8 cellular contexts compared by ENCODE assay signal in the genomic region with DNA sequence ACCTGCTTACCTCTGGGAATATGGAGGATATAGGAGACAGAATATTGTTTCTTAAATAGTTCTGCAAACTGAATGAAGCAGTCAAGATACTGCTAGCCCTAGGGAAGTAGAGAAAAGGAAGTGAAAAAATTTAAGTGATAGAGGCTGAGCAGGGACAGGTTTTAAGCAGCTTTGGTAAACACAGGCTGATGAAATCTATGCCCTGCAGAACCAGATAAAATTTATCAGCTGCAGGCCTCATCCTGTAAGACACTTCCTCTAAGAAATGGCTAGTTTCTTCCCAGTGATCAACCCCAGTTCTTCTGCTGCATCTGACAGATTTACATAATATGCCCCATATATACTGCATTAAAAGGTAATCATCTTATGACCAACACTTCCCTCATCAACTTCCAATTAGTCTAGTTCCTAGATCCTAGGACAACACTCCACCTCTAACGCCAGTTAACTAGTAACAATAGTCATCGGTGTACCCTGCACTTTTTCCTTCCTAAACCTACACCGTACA. TPM values are rescaled to one million over a fixed set of nuclear protein-coding genes. Genes with fewer than 3 reads are reported as not detected.
DNase-seq lines count a peak whose midpoint lies in the region; ATAC-seq and TF ChIP-seq lines count a peak whose summit lies in the region.

No MANE protein-coding gene starts in this region.

- no peaks in the 10 kb centered on the region for H4K20me1 ChIP-seq in DND-41 (ENCODE audit: insufficient read depth, low read length)

- H3K9me3 ChIP-seq in DND-41 (ENCODE audit: insufficient read depth, low read length, severe bottlenecking) (peaks cover 6% of the 10 kb centered on the region), ectodermal cell (ENCODE audit: control insufficient read depth, low read length) (no peaks in the 10 kb centered on the region), ovary (no peaks in the 10 kb centered on the region)

- TF ChIP-seq POLR2A in ovary (IDR thresholded peaks at IDR 0.05) (no peak), lower leg skin (IDR thresholded peaks at IDR 0.05) (no peak)

- H3K27ac ChIP-seq in DND-41 (ENCODE audit: low read length): peak overlapping the region; percentile 61
- H3K27ac ChIP-seq in ectodermal cell (ENCODE audit: insufficient read depth, low read depth, low read length, poor library complexity, severe bottlenecking): peak overlapping the region; percentile 96
- H3K27ac ChIP-seq in ovary: peak overlapping the region; percentile 68 to 70

- no peak for TF ChIP-seq EP300 in ovary (IDR thresholded peaks at IDR 0.05)

- peaks cover 43% of the 10 kb centered on the region for H3K79me2 ChIP-seq in DND-41 (ENCODE audit: insufficient read depth, low read length)

- peak overlapping the region; percentile 51 for H3K9ac ChIP-seq in DND-41 (ENCODE audit: low read depth, low read length)

- ATAC-seq in DND-41 (ENCODE audit: insufficient read depth, low read depth) (no peak), sciatic nerve (no peak)

- peaks cover 35% of the 10 kb centered on the region for H3K36me3 ChIP-seq in DND-41 (ENCODE audit: insufficient read depth, low read length)
- H3K36me3 ChIP-seq in ectodermal cell (ENCODE audit: control insufficient read depth, insufficient read depth, low read length): peaks cover 13% of the 10 kb centered on the region
- no peaks in the 10 kb centered on the region for H3K36me3 ChIP-seq in ovary

- DNase-seq in DND-41 (no peak), OCI-M1 (lab: John Stamatoyannopoulos, UW) (peak; percentile 93), ovary (no peak), anterior cingulate cortex (lab: John Stamatoyannopoulos, UW) (no peak), lower leg skin (ENCODE audit: low spot score in 2 of 2) (no peak), sciatic nerve (ENCODE audit: low spot score) (no peak), NCI-H187 (lab: John Stamatoyannopoulos, UW) (no peak)

- 89 to 92% methylated on average over 3 of the region's 3 CpGs for WGBS in ectodermal cell, 2 experiments
- WGBS in ovary, 3 donors: 54 to 62% (median 59%) methylated on average over 3 of the region's 3 CpGs
- 52 to 54% methylated on average over 3 of the region's 3 CpGs for WGBS in lower leg skin, 2 donors

- peak overlapping the region; percentile 67; the same call in 1 of the 2 replicates for H2AFZ ChIP-seq in DND-41 (ENCODE audit: low read depth, low read length)

- TF ChIP-seq CTCF in DND-41 (IDR thresholded peaks at IDR 0.05; ENCODE audit: borderline replicate concordance, extremely low read depth, low read length, poor library complexity, severe bottlenecking) (no peak), ovary (IDR thresholded peaks at IDR 0.05) (no peak), lower leg skin (IDR thresholded peaks at IDR 0.05) (no peak)

- peak overlapping the region; percentile 90 for H3K4me2 ChIP-seq in DND-41 (ENCODE audit: insufficient read depth, low read length)

- H3K27me3 ChIP-seq in DND-41 (ENCODE audit: insufficient read depth, low read length, poor library complexity) (no peaks in the 10 kb centered on the region), ectodermal cell (ENCODE audit: control insufficient read depth, insufficient read depth, low read length, poor library complexity, severe bottlenecking) (no peaks in the 10 kb centered on the region), ovary (no peaks in the 10 kb centered on the region)

- H3K4me3 ChIP-seq in DND-41 (ENCODE audit: low read depth in 1 of 2, low read length in 2 of 2) (peak overlapping the region in 1 of 2 experiments; percentile 48; a peak in 2 of 4 replicates), ectodermal cell (ENCODE audit: insufficient read depth, low read depth, low read length) (peak overlapping the region; percentile 34), ovary (no peak overlapping the region), lower leg skin (ENCODE audit: low read depth, poor library complexity, severe bottlenecking) (no peak overlapping the region)

- peaks cover 57% of the 10 kb centered on the region for H3K4me1 ChIP-seq in DND-41 (ENCODE audit: insufficient read depth, low read length)
- peaks cover 20% of the 10 kb centered on the region for H3K4me1 ChIP-seq in ectodermal cell (ENCODE audit: control insufficient read depth, insufficient read depth, low read length)
- H3K4me1 ChIP-seq in ovary (ENCODE audit: insufficient read depth): peaks cover 9% of the 10 kb centered on the region

- intact Hi-C loops in ovary (cut with DNase I) (loop anchor here in 3 of 4 donors (2.0 to 10.0 kb wide), 3 partner anchors 32 to 338 kb away; partner anchors contain the start of genes NABP2 (in 2 of the 3), RNF41 (in 2 of the 3), SPRYD4 (in 2 of the 3) and MYL6 (in 1 of the 3)), lower leg skin (cut with DNase I; ENCODE audit: low total_unique reads) (loop anchor here (5.0 kb wide), 1 partner anchor 61 kb away; the partner anchor contains the start of gene SMARCC2), sciatic nerve (cut with DNase I) (no loop called here)

RNA-seq across cellular contexts. Expression of gene ESYT1, which starts 1.3 kb away (rescaled TPM):
- polyA plus RNA-seq in ectodermal cell (2013, experiment 1 of 4): 117 TPM
- 139 TPM for polyA plus RNA-seq in ectodermal cell (2013, experiment 2 of 4)
- 80.5 TPM for polyA plus RNA-seq in ectodermal cell (2013, experiment 3 of 4)
- polyA plus RNA-seq in ectodermal cell (2013, experiment 4 of 4): 88.8 TPM
- total RNA-seq in ovary (100 to 1,000 TPM in 3 of 7 donors, 10 to 100 TPM in 4; 80.3 to 139 (median 97.3) TPM), lower leg skin (10 to 100 TPM; 51.2 to 84.1 (median 64.9) TPM), sciatic nerve (85.9 TPM)
- 100 to 1,000 TPM in 1 of 2 donors, 10 to 100 TPM in 1; 62.3 to 102 TPM for polyA plus RNA-seq in ovary

RNA-seq across cellular contexts. Expression of gene ZC3H10, which starts 8.7 kb away (rescaled TPM):
- polyA plus RNA-seq in ectodermal cell (2013, experiment 1 of 4): 8.6 TPM
- polyA plus RNA-seq in ectodermal cell (2013, experiment 2 of 4): 7.2 TPM
- polyA plus RNA-seq in ectodermal cell (2013, experiment 3 of 4): 5.1 TPM
- polyA plus RNA-seq in ectodermal cell (2013, experiment 4 of 4): 5.5 TPM
- total RNA-seq in ovary (10 to 100 TPM in 4 of 7 donors, 1 to 10 TPM in 3; 1.8 to 14.7 (median 10.7) TPM), lower leg skin (1 to 10 TPM; 3.4 to 4.4 (median 3.7) TPM), sciatic nerve (9.0 TPM)
- 1 to 10 TPM; 4.4 to 5.2 TPM for polyA plus RNA-seq in ovary

RNA-seq across cellular contexts. Expression of gene RPL41, which starts 10.4 kb away (rescaled TPM):
- polyA plus RNA-seq in ectodermal cell (2013, experiment 1 of 4): 5,286 TPM
- polyA plus RNA-seq in ectodermal cell (2013, experiment 2 of 4): 4,827 TPM
- polyA plus RNA-seq in ectodermal cell (2013, experiment 3 of 4): 5,429 TPM
- polyA plus RNA-seq in ectodermal cell (2013, experiment 4 of 4): 6,034 TPM
- 1,000 to 10,000 TPM; 6,021 to 8,245 (median 6,510) TPM for total RNA-seq in ovary
- polyA plus RNA-seq in ovary: over 10,000 TPM; 11,306 to 11,451 TPM
- 1,000 to 10,000 TPM; 3,201 to 5,967 (median 4,725) TPM for total RNA-seq in lower leg skin
- total RNA-seq in sciatic nerve: 2,818 TPM

RNA-seq across cellular contexts. Expression of gene PA2G4, which starts 22.4 kb away (rescaled TPM):
- polyA plus RNA-seq in ectodermal cell (2013, experiment 1 of 4): 203 TPM
- polyA plus RNA-seq in ectodermal cell (2013, experiment 2 of 4): 183 TPM
- 154 TPM for polyA plus RNA-seq in ectodermal cell (2013, experiment 3 of 4)
- 157 TPM for polyA plus RNA-seq in ectodermal cell (2013, experiment 4 of 4)
- 10 to 100 TPM; 65.6 to 86.2 (median 77.0) TPM for total RNA-seq in ovary
- polyA plus RNA-seq in ovary: 100 to 1,000 TPM in 1 of 2 donors, 10 to 100 TPM in 1; 86.5 to 219 TPM
- 100 to 1,000 TPM; 118 to 201 (median 130) TPM for total RNA-seq in lower leg skin
- total RNA-seq in sciatic nerve: 79.6 TPM

RNA-seq across cellular contexts. Expression of gene MYL6B, which starts 25.6 kb away (rescaled TPM):
- 215 TPM for polyA plus RNA-seq in ectodermal cell (2013, experiment 1 of 4)
- polyA plus RNA-seq in ectodermal cell (2013, experiment 2 of 4): 204 TPM
- polyA plus RNA-seq in ectodermal cell (2013, experiment 3 of 4): 195 TPM
- polyA plus RNA-seq in ectodermal cell (2013, experiment 4 of 4): 229 TPM
- total RNA-seq in ovary: 10 to 100 TPM; 65.9 to 99.2 (median 73.4) TPM
- 10 to 100 TPM; 32.8 to 77.3 TPM for polyA plus RNA-seq in ovary
- 10 to 100 TPM in 3 of 4 donors, 1 to 10 TPM in 1; 9.0 to 40.1 (median 22.5) TPM for total RNA-seq in lower leg skin
- total RNA-seq in sciatic nerve: 40.0 TPM
